10 cellular contexts compared by ENCODE assay signal in the genomic region with DNA sequence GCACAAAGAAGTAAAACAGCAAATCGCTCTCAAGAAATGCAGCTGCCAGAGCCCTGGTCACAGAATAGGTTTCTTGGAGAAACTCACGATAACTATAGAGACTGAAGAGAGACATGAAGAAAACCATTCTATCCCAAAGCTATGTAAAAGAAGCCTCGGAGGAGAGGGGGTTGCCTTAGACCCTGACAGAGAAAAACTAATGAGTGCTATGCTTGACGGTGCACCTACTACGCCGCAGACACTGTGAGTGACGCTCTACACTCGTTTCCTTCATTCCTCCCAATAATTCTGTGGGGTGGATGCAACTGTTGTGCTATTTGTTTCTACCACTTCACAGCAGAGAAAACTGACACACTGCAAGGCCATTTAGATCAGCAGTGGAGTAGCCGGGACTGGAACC.
DNase-seq lines count a peak whose midpoint lies in the region; ATAC-seq and TF ChIP-seq lines count a peak whose summit lies in the region.
"Had no signal": no experiment of that assay in that cellular context is flagged by ENCODE, and none has a peak within 500 bp of the region (broad histone marks: within the 10 kb centered on the region; RNA-seq: fewer than 3 reads in every experiment).

No MANE protein-coding gene starts in this region.

- H3K27ac Mint-ChIP-seq in CD4-positive, alpha-beta T cell = peak overlapping the region; percentile 99
- H3K27ac Mint-ChIP-seq in IgD-negative memory B cell (peak overlapping the region in 2 of 3 donors; percentile 65 to 88), osteocyte (ENCODE audit: unreplicated experiment) (peak overlapping the region; percentile 95)
- peak overlapping the region; percentile 96 for H3K27ac Mint-ChIP-seq in central memory CD8-positive, alpha-beta T cell (ENCODE audit: low read depth)

- peak; percentile 70 for ATAC-seq in CD4-positive, alpha-beta T cell (ENCODE audit: poor library complexity)
- ATAC-seq in central memory CD8-positive, alpha-beta T cell (replicated peaks; ENCODE audit: extremely low read depth, poor library complexity, severe bottlenecking) = no peak
- ATAC-seq in left colon (no peak), HG03196 (IDR thresholded peaks at IDR 0.05; ENCODE audit: unreplicated experiment) (no peak)

- H3K9me3 Mint-ChIP-seq in CD4-positive, alpha-beta T cell = no peaks in the 10 kb centered on the region
- no peaks in the 10 kb centered on the region for H3K9me3 Mint-ChIP-seq in IgD-negative memory B cell
- H3K9me3 Mint-ChIP-seq in central memory CD8-positive, alpha-beta T cell = no peaks in the 10 kb centered on the region
- H3K9me3 Mint-ChIP-seq in osteocyte (ENCODE audit: unreplicated experiment) = no peaks in the 10 kb centered on the region

- no peaks in the 10 kb centered on the region for H3K9me3 ChIP-seq in CD4-positive, alpha-beta T cell (ENCODE audit: control insufficient read depth, low read length)

- H3K27ac ChIP-seq in CD4-positive, alpha-beta T cell (ENCODE audit: low read depth, low read length) = peak overlapping the region; percentile 94

- CTCF ChIA-PET in CD4-positive, alpha-beta T cell (lab: Charles Lee) = interaction anchor here (0.9 to 2.3 kb wide), 8 partner anchors 8 to 175 kb away, joined by 3 to 10 read pairs (median 3); no protein-coding TSS in a partner anchor

- H3K27me3 ChIP-seq in CD4-positive, alpha-beta T cell (ENCODE audit: control insufficient read depth, insufficient read depth, low read length) = no peaks in the 10 kb centered on the region

- POLR2A ChIA-PET in CD4-positive, alpha-beta T cell (lab: Charles Lee) = interaction anchor here (0.7 to 23.3 kb wide), 28 partner anchors 8 to 177 kb away, joined by 3 to 476 read pairs (median 5); no protein-coding TSS in a partner anchor

- peak overlapping the region; percentile 82 for H3K4me3 Mint-ChIP-seq in CD4-positive, alpha-beta T cell
- H3K4me3 Mint-ChIP-seq in IgD-negative memory B cell (peak overlapping the region in 1 of 4 donors; percentile 60), osteocyte (ENCODE audit: unreplicated experiment) (no peak overlapping the region)
- peak overlapping the region; percentile 79 for H3K4me3 Mint-ChIP-seq in central memory CD8-positive, alpha-beta T cell

- no peak for TF ChIP-seq CTCF in CD4-positive, alpha-beta T cell (IDR thresholded peaks at IDR 0.05)
- no peak for TF ChIP-seq CTCF in osteocyte (IDR thresholded peaks at IDR 0.05)

- H3K27me3 Mint-ChIP-seq in CD4-positive, alpha-beta T cell = no peaks in the 10 kb centered on the region
- H3K27me3 Mint-ChIP-seq in IgD-negative memory B cell (no peaks in the 10 kb centered on the region), osteocyte (ENCODE audit: unreplicated experiment) (no peaks in the 10 kb centered on the region)
- H3K27me3 Mint-ChIP-seq in central memory CD8-positive, alpha-beta T cell = no peaks in the 10 kb centered on the region

- intact Hi-C loops in CD4-positive, alpha-beta T cell (cut with DNase I, micrococcal nuclease) = loop anchor here (1.0 to 10.0 kb wide), 7 partner anchors 10 to 431 kb away; no protein-coding TSS in a partner anchor
- intact Hi-C loops in left colon (cut with DNase I, micrococcal nuclease) = no loop called here

- H3K36me3 Mint-ChIP-seq in CD4-positive, alpha-beta T cell (ENCODE audit: low read depth) = peaks cover 100% of the 10 kb centered on the region
- H3K36me3 Mint-ChIP-seq in IgD-negative memory B cell = peaks cover 14% of the 10 kb centered on the region
- H3K36me3 Mint-ChIP-seq in central memory CD8-positive, alpha-beta T cell (ENCODE audit: insufficient read depth) = peaks cover 97% of the 10 kb centered on the region
- peaks cover 71% of the 10 kb centered on the region for H3K36me3 Mint-ChIP-seq in osteocyte (ENCODE audit: unreplicated experiment)

- peaks cover 100% of the 10 kb centered on the region for H3K4me1 Mint-ChIP-seq in CD4-positive, alpha-beta T cell (ENCODE audit: low read depth)
- H3K4me1 Mint-ChIP-seq in IgD-negative memory B cell (peaks cover 51 to 76% (median 61%) of the 10 kb centered on the region in 3 donors), osteocyte (ENCODE audit: unreplicated experiment) (peaks cover 71% of the 10 kb centered on the region)
- peaks cover 95% of the 10 kb centered on the region for H3K4me1 Mint-ChIP-seq in central memory CD8-positive, alpha-beta T cell

- DNase-seq in CD4-positive, alpha-beta T cell = peak in 2 of 10 experiments; percentile 39 to 67
- no peak for DNase-seq in central memory CD8-positive, alpha-beta T cell (ENCODE audit: low spot score in 2 of 2)
- DNase-seq in osteocyte (ENCODE audit: extremely low spot score, unreplicated experiment) = no peak
- no peak for DNase-seq in activated CD4-positive, CD25-positive, alpha-beta regulatory T cell treated with anti-CD3 and anti-CD28 coated beads, Interleukin-2, amount 50 U/mL, for 72 hours
- no peak for DNase-seq in left colon
- DNase-seq in NCI-H1930 (lab: John Stamatoyannopoulos, UW) = no peak
- DNase-seq: islet precursor cell, NCI-H2227 treated with DMSO at 0.1 percent for 48 hours had no signal

Comparison
In these comparisons a context has a peak if more than half of its experiments do, and no peak if none do; other contexts are left out.
1. intact Hi-C loops: an anchor here in CD4-positive, alpha-beta T cell (1.0 to 10.0 kb wide); none called in left colon.